8 cellular contexts compared by ENCODE assay signal in genomic region chr15:72636519-72637282, GRCh38. TPM values are rescaled to one million over a fixed set of nuclear protein-coding genes. Genes with fewer than 3 reads are reported as not detected.
A peak's percentile ranks its signal among the peaks of the same experiment; 100 is the strongest.
DNase-seq lines count a peak whose midpoint lies in the region; TF ChIP-seq lines count a peak whose summit lies in the region.
"Not testable (repeated sequence)": the region's sequence is repeated elsewhere in the genome, so short reads cannot be mapped to it uniquely, and the experiment has no call there.

No MANE protein-coding gene starts in this region.

- H3K27ac Mint-ChIP-seq in HFFc6, result not testable (repeated sequence)

- H3K4me1 ChIP-seq in OCI-LY3 (ENCODE audit: low read length); trophoblast cell (ENCODE audit: control insufficient read depth in 1 of 2, insufficient read depth in 2 of 2, low read length in 2 of 2): not testable (repeated sequence)

- H3K14ac ChIP-seq in trophoblast cell (ENCODE audit: low read length), result not testable (repeated sequence)

- peak overlapping the region; percentile 59 for H4K12ac ChIP-seq in trophoblast cell (ENCODE audit: low read depth, low read length)

- peak; percentile 58 for DNase-seq in Caki2 (ENCODE audit: low read depth)
- peak; percentile 79 for DNase-seq in HFFc6
- DNase-seq in activated CD8-positive, alpha-beta memory T cell treated with anti-CD3 and anti-CD28 coated beads, Interleukin-2, amount 50 U/mL, for 24 hours (ENCODE audit: extremely low read depth), result peak; percentile 21
- DNase-seq in coronary artery (ENCODE audit: low spot score), result not testable (repeated sequence)
- DNase-seq in trophoblast cell, result peak; percentile 62 to 77
- peak; percentile 17 to 43 for DNase-seq in stimulated activated CD8-positive, alpha-beta memory T cell treated with anti-CD3 and anti-CD28 coated beads, Interleukin-7, amount 100 ng/mL, for 48 hours (ENCODE audit: extremely low read depth in 1 of 2, low read depth in 1 of 2)

- H3K4me3 Mint-ChIP-seq in HFFc6, result peak overlapping the region; percentile 64; the same call in 1 of the 2 replicates

- not testable (repeated sequence) for H4K20me1 ChIP-seq in OCI-LY3 (ENCODE audit: insufficient read depth, low read length)

- H2AK5ac ChIP-seq in trophoblast cell (ENCODE audit: low read length), result not testable (repeated sequence)

- H3K27ac ChIP-seq in OCI-LY3 (ENCODE audit: low read length); trophoblast cell (ENCODE audit: low read depth, low read length): not testable (repeated sequence)
- peak overlapping the region in 1 of 2 donors; percentile 51 for H3K27ac ChIP-seq in coronary artery

- no CpG with 5 or more reads among the region's 43 CpGs for WGBS in trophoblast cell (ENCODE audit: extremely low coverage, insufficient coverage, insufficient read length)

- H3K9ac ChIP-seq in OCI-LY3 (ENCODE audit: low read length); trophoblast cell (ENCODE audit: low read length): not testable (repeated sequence)

- H3K4ac ChIP-seq in trophoblast cell (ENCODE audit: low read depth, low read length), result not testable (repeated sequence)

- not testable (repeated sequence) for H2BK12ac ChIP-seq in trophoblast cell (ENCODE audit: low read length)

- H3K23ac ChIP-seq in trophoblast cell (ENCODE audit: low read length), result not testable (repeated sequence)

- not testable (repeated sequence) for H3K79me1 ChIP-seq in trophoblast cell (ENCODE audit: low read length)

- H3K27me3 ChIP-seq in OCI-LY3 (ENCODE audit: low read depth, low read length); trophoblast cell (ENCODE audit: insufficient read depth, low read length): not testable (repeated sequence)

- peak overlapping the region; percentile 66 for H4K8ac ChIP-seq in trophoblast cell (ENCODE audit: low read depth, low read length)

- H3K4me1 Mint-ChIP-seq in HFFc6 (ENCODE audit: low read depth), result not testable (repeated sequence)

- not testable (repeated sequence) for H2AFZ ChIP-seq in OCI-LY3 (ENCODE audit: low read depth, low read length); trophoblast cell (ENCODE audit: insufficient read depth, low read length, poor library complexity)

- not testable (repeated sequence) for H4K91ac ChIP-seq in trophoblast cell (ENCODE audit: low read depth, low read length)

- in situ Hi-C loops in Caki2 (cut with HindIII; ENCODE audit: low pct_unique_long_range_greater_than_20kb, low sequenced_read_pairs), result not testable (repeated sequence)

- H3K36me3 Mint-ChIP-seq in HFFc6 (ENCODE audit: low read depth), result not testable (repeated sequence)

- not testable (repeated sequence) for H3K18ac ChIP-seq in trophoblast cell (ENCODE audit: low read length)

- H3K27me3 Mint-ChIP-seq in HFFc6 (ENCODE audit: insufficient read depth), result not testable (repeated sequence)

- H2BK5ac ChIP-seq in trophoblast cell (ENCODE audit: low read depth, low read length, poor library complexity), result not testable (repeated sequence)

- H3K4me2 ChIP-seq in OCI-LY3 (ENCODE audit: low read length) (peak overlapping the region; percentile 41), trophoblast cell (ENCODE audit: low read length) (peak overlapping the region; percentile 51)

- TF ChIP-seq CTCF in HFFc6 (IDR thresholded peaks at IDR 0.05); OCI-LY3 (IDR thresholded peaks at IDR 0.05; ENCODE audit: low read depth, low read length); coronary artery (IDR thresholded peaks at IDR 0.05): not testable (repeated sequence)

- H3K79me2 ChIP-seq in OCI-LY3 (ENCODE audit: low read length); trophoblast cell (ENCODE audit: control insufficient read depth, insufficient read depth, low read length, poor library complexity): not testable (repeated sequence)

- H3K36me3 ChIP-seq in OCI-LY3 (replicated peaks; ENCODE audit: low read depth, low read length); trophoblast cell (ENCODE audit: control insufficient read depth in 1 of 2, insufficient read depth in 2 of 2, low read length in 2 of 2): not testable (repeated sequence)

- H3K4me3 ChIP-seq in OCI-LY3 (ENCODE audit: low read length), result peak overlapping the region; percentile 69
- H3K4me3 ChIP-seq in coronary artery, result peak overlapping the region; percentile 66
- peak overlapping the region; percentile 31; the same call in 1 of the 2 replicates for H3K4me3 ChIP-seq in iPS-18c (ENCODE audit: insufficient read depth, low read depth, low read length)
- H3K4me3 ChIP-seq in trophoblast cell (ENCODE audit: low read depth, low read length), result not testable (repeated sequence)

- not testable (repeated sequence) for H2BK120ac ChIP-seq in trophoblast cell (ENCODE audit: insufficient read depth, low read length, poor library complexity)

- H3K9me3 Mint-ChIP-seq in HFFc6, result not testable (repeated sequence)

- not testable (repeated sequence) for H3K9me3 ChIP-seq in OCI-LY3 (ENCODE audit: insufficient read depth, low read length); iPS-18c (ENCODE audit: control insufficient read depth, insufficient read depth, low read length); trophoblast cell (ENCODE audit: insufficient read depth, low read depth, low read length)

RNA-seq across cellular contexts. Expression of gene GOLGA6B, which starts 17.8 kb away (rescaled TPM):
- not detected in 2 replicates for total RNA-seq in Caki2 (2014; rRNA removed; shearing (Covaris generic); ENCODE audit: low replicate concordance)
- not detected for total RNA-seq in HFFc6 (2021; fragmentation: NEBNext Ultra II Directional; extraction: Animal tissue kit (Norgen Biotek cat#: 25700))
- polyA plus RNA-seq in trophoblast cell (2013), result 0.10 and 0.11 TPM in 2 replicates

RNA-seq across cellular contexts. Expression of gene HIGD2B, which starts 49.3 kb away (rescaled TPM):
- not detected in 2 replicates for total RNA-seq in Caki2 (2014; rRNA removed; shearing (Covaris generic); ENCODE audit: low replicate concordance)
- total RNA-seq in HFFc6 (2021; fragmentation: NEBNext Ultra II Directional; extraction: Animal tissue kit (Norgen Biotek cat#: 25700)), result not detected
- 0.04 TPM in 1 of 2 replicates, not detected in the other for polyA plus RNA-seq in trophoblast cell (2013)

RNA-seq across cellular contexts. Expression of gene BBS4, which starts 49.3 kb away (rescaled TPM):
- total RNA-seq in Caki2 (2014; rRNA removed; shearing (Covaris generic); ENCODE audit: low replicate concordance), result 17.4 and 21.2 TPM in 2 replicates
- 10 to 100 TPM; 10.3 to 12.9 (median 12.5) TPM for total RNA-seq in HFFc6 (2021; fragmentation: NEBNext Ultra II Directional; extraction: Animal tissue kit (Norgen Biotek cat#: 25700))
- polyA plus RNA-seq in trophoblast cell (2013), result 9.6 and 10.2 TPM in 2 replicates
